In the genomic region with DNA sequence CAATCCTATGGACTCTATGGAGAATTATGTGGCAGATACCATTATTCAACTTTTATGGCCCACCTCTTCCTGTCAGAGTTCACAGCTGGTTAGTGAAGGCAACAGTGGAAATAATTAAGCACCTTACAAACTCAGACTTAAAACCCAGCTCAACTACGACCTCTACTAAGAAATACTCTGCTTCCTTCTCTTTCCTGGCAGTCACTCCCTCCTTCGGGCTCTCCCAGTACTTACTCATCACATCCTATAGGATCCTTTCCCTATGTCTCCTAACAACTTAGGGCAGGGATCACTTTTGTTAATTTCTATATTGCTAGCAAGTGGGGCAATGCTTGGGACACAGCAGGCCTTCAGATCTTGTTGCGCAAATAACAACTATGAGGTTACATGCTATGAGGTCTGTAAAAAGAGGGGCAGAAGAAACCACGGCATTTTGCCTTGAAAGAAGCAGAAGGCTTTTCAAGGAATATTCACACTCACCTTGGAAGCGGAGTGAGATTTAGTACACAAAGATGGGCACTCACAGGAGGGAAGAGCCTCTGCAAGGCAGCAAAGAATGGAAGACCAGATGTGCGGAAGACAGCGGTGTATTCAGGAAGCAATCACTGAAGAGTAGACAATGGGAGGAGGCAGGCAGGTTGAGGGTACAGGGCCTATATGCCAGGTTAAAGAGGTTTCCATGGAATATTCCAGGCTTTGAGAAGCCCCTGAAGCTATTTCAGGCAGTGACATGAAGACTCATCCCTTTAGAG, we compare ENCODE assay signal across 9 cellular contexts. TPM values are rescaled to one million over a fixed set of nuclear protein-coding genes. Genes with fewer than 3 reads are reported as not detected.
DNase-seq lines count a peak whose midpoint lies in the region; ATAC-seq and TF ChIP-seq lines count a peak whose summit lies in the region.
"Had no signal": no experiment of that assay in that cellular context is flagged by ENCODE, and none has a peak within 500 bp of the region (broad histone marks: within the 10 kb centered on the region; RNA-seq: fewer than 3 reads in every experiment).

No MANE protein-coding gene starts in this region.

- H3K4me3 Mint-ChIP-seq in effector memory CD8-positive, alpha-beta T cell = peak overlapping the region; percentile 78 to 87

- peak overlapping the region in 1 of 2 experiments; percentile 23; a peak in 1 of 4 replicates for H3K27ac ChIP-seq in SK-N-SH (ENCODE audit: low read depth in 2 of 2, low read length in 1 of 2)

- no peak for DNase-seq in SK-N-SH
- DNase-seq in NCI-H69 (lab: John Stamatoyannopoulos, UW) = peak; percentile 76
- DNase-seq in effector memory CD8-positive, alpha-beta T cell = no peak
- no peak for DNase-seq in skeletal muscle cell (ENCODE audit: low read depth)
- no peak for DNase-seq in activated gamma-delta T cell (lab: John Stamatoyannopoulos, UW)
- DNase-seq: Right ventricle myocardium superior had no signal

- no peak overlapping the region for H2AFZ ChIP-seq in SK-N-SH (ENCODE audit: low read depth)

- peak overlapping the region; percentile 89 to 92 for H3K27ac Mint-ChIP-seq in effector memory CD8-positive, alpha-beta T cell

- H4K20me1 ChIP-seq in SK-N-SH (ENCODE audit: insufficient read depth) = peaks cover 26% of the 10 kb centered on the region

- POLR2A ChIA-PET in SK-N-SH (lab: Yijun Ruan, JAX) = no interaction called here

- ATAC-seq in SK-N-SH treated with all-trans-retinoic acid at 6 μM for 48 hours (no peak), HG03108 (IDR thresholded peaks at IDR 0.05; ENCODE audit: unreplicated experiment) (no peak), HG03521 (IDR thresholded peaks at IDR 0.05; ENCODE audit: unreplicated experiment) (no peak)
- no peak for ATAC-seq in effector memory CD8-positive, alpha-beta T cell (replicated peaks)

- H3F3A ChIP-seq in SK-N-SH (replicated peaks; ENCODE audit: insufficient read depth) = peaks cover 13% of the 10 kb centered on the region

- H3K4me1 Mint-ChIP-seq in effector memory CD8-positive, alpha-beta T cell (ENCODE audit: low read depth in 2 of 2) = peaks cover 30 to 34% of the 10 kb centered on the region in 2 donors

- CTCF ChIA-PET in SK-N-SH (lab: Yijun Ruan, JAX) = no interaction called here

- peaks cover 60% of the 10 kb centered on the region for H3K79me2 ChIP-seq in SK-N-SH (ENCODE audit: insufficient read depth)

- no peak for TF ChIP-seq CTCF in SK-N-SH (IDR thresholded peaks at IDR 0.05)

- no peaks in the 10 kb centered on the region for H3K27me3 ChIP-seq in SK-N-SH (ENCODE audit: insufficient read depth)

- no peaks in the 10 kb centered on the region for H3K9me3 ChIP-seq in SK-N-SH

- peak overlapping the region; percentile 90 for H3K4me2 ChIP-seq in SK-N-SH

- H3K36me3 ChIP-seq in SK-N-SH (replicated peaks in 1 of 2; ENCODE audit: control insufficient read depth in 1 of 2, insufficient read depth in 2 of 2, low read length in 1 of 2) = no peaks in the 10 kb centered on the region

- peaks cover 24 to 25% of the 10 kb centered on the region in 2 experiments; a peak in 3 of 4 replicates for H3K4me1 ChIP-seq in SK-N-SH (ENCODE audit: control insufficient read depth in 1 of 2, insufficient read depth in 2 of 2, low read depth in 1 of 2, low read length in 1 of 2)

- 76% methylated on average over 7 of the region's 7 CpGs for WGBS in SK-N-SH (ENCODE audit: low lambda C conversion rate)

- H3K36me3 Mint-ChIP-seq in effector memory CD8-positive, alpha-beta T cell (ENCODE audit: insufficient read depth) = peaks cover 16% of the 10 kb centered on the region

- H3K9me2 ChIP-seq in SK-N-SH = no peaks in the 10 kb centered on the region

- no peak for TF ChIP-seq EP300 in SK-N-SH (IDR thresholded peaks at IDR 0.05; ENCODE audit: borderline replicate concordance in 1 of 2, low read depth in 1 of 2, low read length in 1 of 2)

- no peak for TF ChIP-seq RAD21 in SK-N-SH (IDR thresholded peaks at IDR 0.05; ENCODE audit: low read length)

- peak overlapping the region in 1 of 2 experiments; percentile 79; a peak in 2 of 4 replicates for H3K4me3 ChIP-seq in SK-N-SH (ENCODE audit: low read depth in 2 of 2, low read length in 1 of 2)
- peak overlapping the region; percentile 60 for H3K4me3 ChIP-seq in skeletal muscle cell (ENCODE audit: low read depth, low read length)

- peak overlapping the region; percentile 6; the same call in 1 of the 2 replicates for H3K9ac ChIP-seq in SK-N-SH

- no peaks in the 10 kb centered on the region for H3K27me3 Mint-ChIP-seq in effector memory CD8-positive, alpha-beta T cell

- no peaks in the 10 kb centered on the region for H3K9me3 Mint-ChIP-seq in effector memory CD8-positive, alpha-beta T cell

TF ChIP-seq in SK-N-SH, 30 proteins besides CTCF, POLR2A, EP300 and RAD21:
- TF ChIP-seq, protein P1, sequence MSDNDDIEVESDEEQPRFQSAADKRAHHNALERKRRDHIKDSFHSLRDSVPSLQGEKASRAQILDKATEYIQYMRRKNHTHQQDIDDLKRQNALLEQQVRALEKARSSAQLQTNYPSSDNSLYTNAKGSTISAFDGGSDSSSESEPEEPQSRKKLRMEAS (IDR thresholded peaks at IDR 0.05; ENCODE audit: low read depth) = no peak
- TF ChIP-seq, protein P2, sequence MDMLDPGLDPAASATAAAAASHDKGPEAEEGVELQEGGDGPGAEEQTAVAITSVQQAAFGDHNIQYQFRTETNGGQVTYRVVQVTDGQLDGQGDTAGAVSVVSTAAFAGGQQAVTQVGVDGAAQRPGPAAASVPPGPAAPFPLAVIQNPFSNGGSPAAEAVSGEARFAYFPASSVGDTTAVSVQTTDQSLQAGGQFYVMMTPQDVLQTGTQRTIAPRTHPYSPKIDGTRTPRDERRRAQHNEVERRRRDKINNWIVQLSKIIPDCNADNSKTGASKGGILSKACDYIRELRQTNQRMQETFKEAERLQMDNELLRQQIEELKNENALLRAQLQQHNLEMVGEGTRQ (IDR thresholded peaks at IDR 0.05; ENCODE audit: borderline replicate concordance, low read depth, low read length) = no peak
- no peak for TF ChIP-seq MXI1 (IDR thresholded peaks at IDR 0.05; ENCODE audit: low read depth, low read length)
- 0 out of 2 replicates have a peak, but pooled peaks have one; percentile 22 for TF ChIP-seq FOSL2 (IDR thresholded peaks at IDR 0.05; ENCODE audit: borderline replicate concordance, low read depth)
TF ChIP-seq in SK-N-SH: peak in this region for 1.

TF ChIP-seq in SK-N-SH treated with all-trans-retinoic acid at 6 μM for 48 hours, 23 proteins besides CTCF, POLR2A, EP300 and RAD21:
- TF ChIP-seq ISL1 (CRISPR knock-in tag; IDR thresholded peaks at IDR 0.05) = no peak

RNA-seq across cellular contexts. Expression of a gene that starts 2.1 kb away (rescaled TPM):
- polyA plus RNA-seq in SK-N-SH (2012; rRNA removed) = 9.6 and 12.3 TPM in 2 replicates
- 15.1 and 20.5 TPM in 2 replicates for polyA plus RNA-seq in SK-N-SH (2012; cell fraction: cytosol; rRNA removed)
- 4.0 and 8.4 TPM in 2 replicates for polyA plus RNA-seq in SK-N-SH (2012; cell fraction: nucleus; rRNA removed)
